In the genomic region with DNA sequence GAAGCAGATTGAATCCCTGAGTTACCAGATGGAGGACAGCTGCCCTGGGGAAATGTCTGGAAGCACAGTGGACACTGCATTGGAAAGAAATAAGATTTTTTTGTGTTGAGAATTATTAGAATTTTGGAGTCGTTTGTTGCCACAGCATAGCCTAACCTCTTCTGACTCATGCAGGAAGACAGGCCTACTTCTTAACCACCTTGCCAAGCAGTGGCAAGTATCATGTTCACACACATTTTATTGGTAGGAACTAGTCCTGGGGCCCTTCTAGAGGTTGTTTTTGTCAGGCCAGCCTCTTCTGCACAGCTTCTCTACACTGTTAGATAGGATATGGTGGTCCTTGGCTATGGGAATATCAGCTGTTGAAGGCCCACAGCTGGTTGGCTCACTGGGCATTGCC, we compare ENCODE assay signal across 17 cellular contexts.
DNase-seq lines count a peak whose midpoint lies in the region; ATAC-seq and TF ChIP-seq lines count a peak whose summit lies in the region.
"Had no signal": no experiment of that assay in that cellular context is flagged by ENCODE, and none has a peak within 500 bp of the region (broad histone marks: within the 10 kb centered on the region; RNA-seq: fewer than 3 reads in every experiment).

No MANE protein-coding gene starts in this region.

- no peaks in the 10 kb centered on the region for H3K9me2 ChIP-seq in PC-3 (replicated peaks; ENCODE audit: low read length)

- BruUV-seq in PC-3 (replicated peaks; lab: Mats Ljungman, UMichigan) = no TSS peak

- H3F3A ChIP-seq in PC-3 (ENCODE audit: low read length, unreplicated experiment) = no peaks in the 10 kb centered on the region

- H3K4me3 Mint-ChIP-seq in stimulated activated memory B cell treated with anti-CD40 and anti-IgM and Interleukin-4, amounts not matched to agents 10 μg/mL and 1 μg/mL and 100 μg/mL, for 72 hours = no peak overlapping the region
- H3K4me3 Mint-ChIP-seq: CD4-positive, alpha-beta T cell had no signal

- H3K9me3 ChIP-seq in PC-3 (ENCODE audit: low read length) = no peaks in the 10 kb centered on the region
- H3K9me3 ChIP-seq: BE2C, HAP-1 had no signal

- no peaks in the 10 kb centered on the region for H4K20me1 ChIP-seq in PC-3 (ENCODE audit: low read length)

- no peaks in the 10 kb centered on the region for H3K36me3 ChIP-seq in PC-3 (ENCODE audit: low read depth, low read length)
- H3K36me3 ChIP-seq: BE2C, HAP-1 had no signal

- DNase-seq in Kasumi-1 (lab: John Stamatoyannopoulos, UW) (peak; percentile 20 to 40), PC-3 (peak; percentile 37), epithelial cell of prostate (ENCODE audit: low read depth, low spot score) (peak; percentile 1), HuH-7 (ENCODE audit: low spot score) (no peak)
- DNase-seq in effector CD8-positive, alpha-beta T cell (lab: John Stamatoyannopoulos, UW) = no peak
- DNase-seq: BE2C; CD4-positive, alpha-beta T cell; DMS53; KG1; NCI-H1417; NCI-H187 treated with DMSO at 0.1 percent for 48 hours; NCI-H345; NCI-H526; NK-92 treated with Interleukin-12 subunit alpha and Interleukin-12 subunit beta, amount 100 ng/mL, for 24 hours had no signal

- H3K36me3 Mint-ChIP-seq in stimulated activated memory B cell treated with anti-CD40 and anti-IgM and Interleukin-4, amounts not matched to agents 10 μg/mL and 1 μg/mL and 100 μg/mL, for 72 hours = no peaks in the 10 kb centered on the region

- no peaks in the 10 kb centered on the region for H3K4me1 ChIP-seq in PC-3 (ENCODE audit: insufficient read depth, low read length)
- H3K4me1 ChIP-seq: BE2C, HAP-1 had no signal

- peaks cover 27% of the 10 kb centered on the region for H3K27me3 ChIP-seq in PC-3 (ENCODE audit: low read length)
- H3K27me3 ChIP-seq: BE2C had no signal

- no peak overlapping the region for H3K4me2 ChIP-seq in PC-3 (ENCODE audit: low read length)

- H3K4me1 Mint-ChIP-seq in stimulated activated memory B cell treated with anti-CD40 and anti-IgM and Interleukin-4, amounts not matched to agents 10 μg/mL and 1 μg/mL and 100 μg/mL, for 72 hours = no peaks in the 10 kb centered on the region

- H3K9me3 Mint-ChIP-seq in stimulated activated memory B cell treated with anti-CD40 and anti-IgM and Interleukin-4, amounts not matched to agents 10 μg/mL and 1 μg/mL and 100 μg/mL, for 72 hours = no peaks in the 10 kb centered on the region
- H3K9me3 Mint-ChIP-seq: CD4-positive, alpha-beta T cell had no signal

- H2AFZ ChIP-seq in PC-3 (ENCODE audit: low read length) = 0 out of 2 replicates have a peak overlapping the region, but pooled peaks have one; percentile 10

- H3K27ac ChIP-seq in PC-3 (ENCODE audit: low read length) (no peak overlapping the region), epithelial cell of prostate (no peak overlapping the region)

- ATAC-seq in PC-3 = no peak
- peak; percentile 54 for ATAC-seq in stimulated activated memory B cell treated with anti-CD40 and anti-IgM and Interleukin-4, amounts not matched to agents 10 μg/mL and 1 μg/mL and 100 μg/mL, for 72 hours
- no peak for ATAC-seq in HG03139 (IDR thresholded peaks at IDR 0.05; ENCODE audit: unreplicated experiment)

- POLR2A ChIA-PET in PC-3 (lab: Charles Lee; ENCODE audit: unreplicated experiment) = interaction anchor here (0.6 kb wide), 1 partner anchor 869 kb away, joined by 4 read pairs; no protein-coding TSS in a partner anchor

- TF ChIP-seq CTCF in PC-3 (conservative IDR thresholded peaks at IDR 0.05; ENCODE audit: low read depth, low read length) = no peak

- no peak overlapping the region for H3K9ac ChIP-seq in PC-3 (ENCODE audit: low read length)

- H3K27me3 Mint-ChIP-seq in stimulated activated memory B cell treated with anti-CD40 and anti-IgM and Interleukin-4, amounts not matched to agents 10 μg/mL and 1 μg/mL and 100 μg/mL, for 72 hours = no peaks in the 10 kb centered on the region
- H3K27me3 Mint-ChIP-seq: CD4-positive, alpha-beta T cell had no signal

- H3K79me2 ChIP-seq in PC-3 (ENCODE audit: low read length) = no peaks in the 10 kb centered on the region

- H3K27ac Mint-ChIP-seq in stimulated activated memory B cell treated with anti-CD40 and anti-IgM and Interleukin-4, amounts not matched to agents 10 μg/mL and 1 μg/mL and 100 μg/mL, for 72 hours = no peak overlapping the region
- H3K27ac Mint-ChIP-seq: CD4-positive, alpha-beta T cell had no signal

- no peak overlapping the region for H3K4me3 ChIP-seq in PC-3 (ENCODE audit: low read length)
- H3K4me3 ChIP-seq: HAP-1 had no signal

- CTCF ChIA-PET in PC-3 (lab: Charles Lee) = no interaction called here

- intact Hi-C loops in PC-3 (cut with micrococcal nuclease) = no loop called here

Comparison
In these comparisons a context has a peak if more than half of its experiments do, and no peak if none do; other contexts are left out.
1. DNase-seq: peak in Kasumi-1 (2 of 2), PC-3 (single experiment) and epithelial cell of prostate (single experiment); none in HuH-7 (single experiment) and effector CD8-positive, alpha-beta T cell (single experiment).